In the genomic region with DNA sequence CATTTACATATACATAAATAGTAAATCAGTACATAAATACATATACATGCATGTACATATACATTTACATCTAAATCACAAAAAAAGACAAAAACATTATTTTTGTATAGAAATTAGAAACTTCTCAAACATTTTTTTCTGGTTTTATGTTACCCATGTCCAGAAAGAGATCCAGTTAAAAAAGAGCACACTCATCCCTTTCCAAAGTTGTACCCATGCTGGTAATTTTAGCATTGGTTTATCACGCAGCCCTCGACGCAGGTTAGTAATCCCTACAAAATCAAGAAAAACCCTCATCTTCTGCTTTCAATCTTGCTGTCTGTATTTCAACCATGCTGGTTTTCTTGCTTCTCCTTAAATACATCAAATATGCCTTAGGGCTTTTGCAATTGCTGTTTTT, we compare ENCODE assay signal across 2 cellular contexts.
TF ChIP-seq lines count a peak whose summit lies in the region.

No MANE protein-coding gene starts in this region.

TF ChIP-seq in IMR-90, 13 proteins besides CTCF, POLR2A, EP300 and RAD21:
- TF ChIP-seq MAZ (IDR thresholded peaks at IDR 0.05; ENCODE audit: borderline replicate concordance, low read depth, low read length), result no peak
- TF ChIP-seq CEBPB (IDR thresholded peaks at IDR 0.05; ENCODE audit: low read depth, low read length), result no peak
- TF ChIP-seq, protein P1, sequence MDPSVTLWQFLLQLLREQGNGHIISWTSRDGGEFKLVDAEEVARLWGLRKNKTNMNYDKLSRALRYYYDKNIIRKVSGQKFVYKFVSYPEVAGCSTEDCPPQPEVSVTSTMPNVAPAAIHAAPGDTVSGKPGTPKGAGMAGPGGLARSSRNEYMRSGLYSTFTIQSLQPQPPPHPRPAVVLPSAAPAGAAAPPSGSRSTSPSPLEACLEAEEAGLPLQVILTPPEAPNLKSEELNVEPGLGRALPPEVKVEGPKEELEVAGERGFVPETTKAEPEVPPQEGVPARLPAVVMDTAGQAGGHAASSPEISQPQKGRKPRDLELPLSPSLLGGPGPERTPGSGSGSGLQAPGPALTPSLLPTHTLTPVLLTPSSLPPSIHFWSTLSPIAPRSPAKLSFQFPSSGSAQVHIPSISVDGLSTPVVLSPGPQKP (IDR thresholded peaks at IDR 0.05; ENCODE audit: borderline replicate concordance, low read depth, low read length), result no peak
- no peak for TF ChIP-seq RCOR1 (IDR thresholded peaks at IDR 0.05; ENCODE audit: insufficient replicate concordance, low read length)

TF ChIP-seq in K562, 482 proteins besides CTCF, POLR2A, EP300 and RAD21:
- TF ChIP-seq SPI1 (IDR thresholded peaks at IDR 0.05; ENCODE audit: borderline replicate concordance, low read depth, low read length) (no peak), C11orf30 (IDR thresholded peaks at IDR 0.05; ENCODE audit: low read depth) (peak; percentile 54), BACH1 (tag; IDR thresholded peaks at IDR 0.05) (peak; percentile 36; the same call in 1 of the 2 replicates), NFE2 (IDR thresholded peaks at IDR 0.05; ENCODE audit: low read depth) (peak; percentile 56), ZNF316 (IDR thresholded peaks at IDR 0.05) (peak; percentile 77), MAFF (IDR thresholded peaks at IDR 0.05; ENCODE audit: low read length) (peak; percentile 18; the same call in 1 of the 2 replicates)
- TF ChIP-seq, protein P2, sequence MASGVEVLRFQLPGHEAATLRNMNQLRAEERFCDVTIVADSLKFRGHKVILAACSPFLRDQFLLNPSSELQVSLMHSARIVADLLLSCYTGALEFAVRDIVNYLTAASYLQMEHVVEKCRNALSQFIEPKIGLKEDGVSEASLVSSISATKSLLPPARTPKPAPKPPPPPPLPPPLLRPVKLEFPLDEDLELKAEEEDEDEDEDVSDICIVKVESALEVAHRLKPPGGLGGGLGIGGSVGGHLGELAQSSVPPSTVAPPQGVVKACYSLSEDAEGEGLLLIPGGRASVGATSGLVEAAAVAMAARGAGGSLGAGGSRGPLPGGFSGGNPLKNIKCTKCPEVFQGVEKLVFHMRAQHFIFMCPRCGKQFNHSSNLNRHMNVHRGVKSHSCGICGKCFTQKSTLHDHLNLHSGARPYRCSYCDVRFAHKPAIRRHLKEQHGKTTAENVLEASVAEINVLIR (CRISPR knock-in tag; IDR thresholded peaks at IDR 0.05), result no peak
- TF ChIP-seq, protein P3, sequence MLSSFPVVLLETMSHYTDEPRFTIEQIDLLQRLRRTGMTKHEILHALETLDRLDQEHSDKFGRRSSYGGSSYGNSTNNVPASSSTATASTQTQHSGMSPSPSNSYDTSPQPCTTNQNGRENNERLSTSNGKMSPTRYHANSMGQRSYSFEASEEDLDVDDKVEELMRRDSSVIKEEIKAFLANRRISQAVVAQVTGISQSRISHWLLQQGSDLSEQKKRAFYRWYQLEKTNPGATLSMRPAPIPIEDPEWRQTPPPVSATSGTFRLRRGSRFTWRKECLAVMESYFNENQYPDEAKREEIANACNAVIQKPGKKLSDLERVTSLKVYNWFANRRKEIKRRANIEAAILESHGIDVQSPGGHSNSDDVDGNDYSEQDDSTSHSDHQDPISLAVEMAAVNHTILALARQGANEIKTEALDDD (IDR thresholded peaks at IDR 0.05), result peak; percentile 27
- TF ChIP-seq, protein P4, sequence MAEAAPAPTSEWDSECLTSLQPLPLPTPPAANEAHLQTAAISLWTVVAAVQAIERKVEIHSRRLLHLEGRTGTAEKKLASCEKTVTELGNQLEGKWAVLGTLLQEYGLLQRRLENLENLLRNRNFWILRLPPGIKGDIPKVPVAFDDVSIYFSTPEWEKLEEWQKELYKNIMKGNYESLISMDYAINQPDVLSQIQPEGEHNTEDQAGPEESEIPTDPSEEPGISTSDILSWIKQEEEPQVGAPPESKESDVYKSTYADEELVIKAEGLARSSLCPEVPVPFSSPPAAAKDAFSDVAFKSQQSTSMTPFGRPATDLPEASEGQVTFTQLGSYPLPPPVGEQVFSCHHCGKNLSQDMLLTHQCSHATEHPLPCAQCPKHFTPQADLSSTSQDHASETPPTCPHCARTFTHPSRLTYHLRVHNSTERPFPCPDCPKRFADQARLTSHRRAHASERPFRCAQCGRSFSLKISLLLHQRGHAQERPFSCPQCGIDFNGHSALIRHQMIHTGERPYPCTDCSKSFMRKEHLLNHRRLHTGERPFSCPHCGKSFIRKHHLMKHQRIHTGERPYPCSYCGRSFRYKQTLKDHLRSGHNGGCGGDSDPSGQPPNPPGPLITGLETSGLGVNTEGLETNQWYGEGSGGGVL (CRISPR knock-in tag; IDR thresholded peaks at IDR 0.05), result no peak
TF ChIP-seq in K562: peak in this region for 6.
